ENCODE assay signal across 8 cellular contexts in genomic region chr11:78416285-78417174, GRCh38. TPM values are rescaled to one million over a fixed set of nuclear protein-coding genes. Genes with fewer than 3 reads are reported as not detected.
DNase-seq lines count a peak whose midpoint lies in the region.

No MANE protein-coding gene starts in this region.

- in situ Hi-C loops in HAP-1 (cut with MboI; ENCODE audit: low sequenced_read_pairs) = loop anchor here (5.0 kb wide), 1 partner anchor 146 kb away; no protein-coding TSS in a partner anchor

- H3K4me1 ChIP-seq in HAP-1 (peaks cover 11% of the 10 kb centered on the region), neuron (ENCODE audit: insufficient read depth, low read length) (peaks cover 17% of the 10 kb centered on the region)

- no peaks in the 10 kb centered on the region for H3K36me3 ChIP-seq in HAP-1 (replicated peaks)
- H3K36me3 ChIP-seq in neuron (ENCODE audit: insufficient read depth, low read length) = peaks cover 6% of the 10 kb centered on the region

- H3K27me3 ChIP-seq in HAP-1 (ENCODE audit: low read depth) = no peaks in the 10 kb centered on the region
- no peaks in the 10 kb centered on the region for H3K27me3 ChIP-seq in neuron (ENCODE audit: insufficient read depth, low read length)

- H2AFZ ChIP-seq in neuron (ENCODE audit: low read depth, low read length) = peak overlapping the region; percentile 68

- DNase-seq in Daoy (ENCODE audit: low read depth) (peak; percentile 87), HAP-1 (ENCODE audit: low spot score in 2 of 2) (peak; percentile 81 to 92), M059J (ENCODE audit: low read depth) (peak; percentile 84), SIG-M5 (lab: John Stamatoyannopoulos, UW) (peak; percentile 61), activated gamma-delta T cell treated with Interleukin-2 at 50 U/mL for 16 hours (peak; percentile 73), foreskin melanocyte (peak; percentile 78), stromal cell of bone marrow (ENCODE audit: low read depth) (peak; percentile 77)

- peak overlapping the region; percentile 72 for H3K4me3 ChIP-seq in HAP-1
- H3K4me3 ChIP-seq in neuron (ENCODE audit: low read length) = peak overlapping the region; percentile 70

- no peaks in the 10 kb centered on the region for H3K9me3 ChIP-seq in HAP-1
- H3K9me3 ChIP-seq in neuron (ENCODE audit: low read length) = no peaks in the 10 kb centered on the region

RNA-seq across cellular contexts. Expression of gene GAB2, which starts 1.1 kb away (rescaled TPM):
- 0.98 and 1.9 TPM in 2 replicates for total RNA-seq in Daoy (2014; rRNA removed; shearing (Covaris generic))
- 1.7 and 2.9 TPM in 2 replicates for total RNA-seq in M059J (2014; rRNA removed; shearing (Covaris generic))

Comparison
In these comparisons a context has a peak if more than half of its experiments do, and no peak if none do; other contexts are left out.
1. Peak in every context shown above with its lines: DNase-seq and H3K4me3 ChIP-seq.